Comparison of ENCODE assay signal across 9 cellular contexts in the genomic region with DNA sequence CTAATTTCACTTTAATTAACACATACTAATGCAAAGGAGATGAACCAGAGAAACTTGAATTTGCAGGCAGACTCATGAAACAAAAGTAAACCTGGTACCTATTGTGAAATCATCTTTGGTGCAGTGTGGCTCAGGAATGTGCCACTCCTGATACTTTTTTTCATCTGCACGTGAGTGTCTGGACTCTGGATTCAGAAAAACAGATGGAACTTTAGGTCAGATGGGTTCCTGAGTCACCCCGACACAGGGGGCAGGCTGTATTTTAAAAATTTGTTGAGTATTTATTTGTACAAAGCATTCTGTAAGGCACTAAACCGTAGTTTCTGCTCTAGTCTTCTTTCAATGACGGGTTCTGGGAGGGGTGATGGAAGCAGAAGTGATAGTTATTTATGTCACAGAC. TPM values are rescaled to one million over a fixed set of nuclear protein-coding genes. Genes with fewer than 3 reads are reported as not detected.
A peak's percentile ranks its signal among the peaks of the same experiment; 100 is the strongest.
DNase-seq lines count a peak whose midpoint lies in the region; ATAC-seq and TF ChIP-seq lines count a peak whose summit lies in the region.
"Had no signal": no experiment of that assay in that cellular context is flagged by ENCODE, and none has a peak within 500 bp of the region (broad histone marks: within the 10 kb centered on the region; RNA-seq: fewer than 3 reads in every experiment).

No MANE protein-coding gene starts in this region.

- H3K4me3 Mint-ChIP-seq in GM23338 = no peak overlapping the region
- H3K4me3 Mint-ChIP-seq in natural killer cell treated with Interleukin-12 subunit alpha and Interleukin-12 subunit beta and Interleukin-15 and Interleukin-18, amount 100 ng/mL, for 72 hours = no peak overlapping the region

- H3K4me3 ChIP-seq in GM23338 (no peak overlapping the region), fibroblast of villous mesenchyme (ENCODE audit: low read depth, low read length) (no peak overlapping the region), skeletal muscle cell (ENCODE audit: low read depth, low read length) (no peak overlapping the region)

- no peaks in the 10 kb centered on the region; the same call in 2 of the 3 replicates for H3K9me3 Mint-ChIP-seq in GM23338
- H3K9me3 Mint-ChIP-seq in natural killer cell treated with Interleukin-12 subunit alpha and Interleukin-12 subunit beta and Interleukin-15 and Interleukin-18, amount 100 ng/mL, for 72 hours = no peaks in the 10 kb centered on the region

- H3K4me2 ChIP-seq in GM23338 = 0 out of 2 replicates have a peak overlapping the region, but pooled peaks have one; percentile 51

- H3K27me3 Mint-ChIP-seq in GM23338 (ENCODE audit: insufficient read depth, low read depth, poor library complexity) = peaks cover 60% of the 10 kb centered on the region
- peaks cover 14 to 22% of the 10 kb centered on the region in 2 donors for H3K27me3 Mint-ChIP-seq in natural killer cell treated with Interleukin-12 subunit alpha and Interleukin-12 subunit beta and Interleukin-15 and Interleukin-18, amount 100 ng/mL, for 72 hours

- ATAC-seq in GM23338 (no peak), SK-N-SH treated with all-trans-retinoic acid at 6 μM for 48 hours (peak; percentile 17; the same call in 2 of the 3 replicates), HG03108 (IDR thresholded peaks at IDR 0.05; ENCODE audit: unreplicated experiment) (no peak)
- no peak for ATAC-seq in natural killer cell treated with Interleukin-12 subunit alpha and Interleukin-12 subunit beta and Interleukin-15 and Interleukin-18, amount 100 ng/mL, for 72 hours

- TF ChIP-seq CTCF in GM23338 (conservative IDR thresholded peaks at IDR 0.05; ENCODE audit: low read depth in 2 of 2) (no peak), fibroblast of villous mesenchyme (IDR thresholded peaks at IDR 0.05; ENCODE audit: insufficient read depth, low read depth, low read length) (no peak)

- H3K27me3 ChIP-seq in GM23338 (ENCODE audit: insufficient read depth) = peaks cover 57% of the 10 kb centered on the region

- no peak overlapping the region for H2AFZ ChIP-seq in GM23338

- no peaks in the 10 kb centered on the region for H3K9me2 ChIP-seq in GM23338 (ENCODE audit: insufficient read depth)

- H3K27ac ChIP-seq in GM23338 (ENCODE audit: low read depth) = no peak overlapping the region

- H3K4me1 Mint-ChIP-seq in GM23338 = peaks cover 21% of the 10 kb centered on the region
- peaks cover 0 to 4% of the 10 kb centered on the region in 2 donors for H3K4me1 Mint-ChIP-seq in natural killer cell treated with Interleukin-12 subunit alpha and Interleukin-12 subunit beta and Interleukin-15 and Interleukin-18, amount 100 ng/mL, for 72 hours (ENCODE audit: low read depth in 2 of 2)

- no peaks in the 10 kb centered on the region for H3K36me3 ChIP-seq in GM23338 (ENCODE audit: insufficient read depth)

- no peaks in the 10 kb centered on the region for H4K20me1 ChIP-seq in GM23338 (replicated peaks; ENCODE audit: insufficient read depth)

- H3K79me2 ChIP-seq in GM23338 (replicated peaks; ENCODE audit: insufficient read depth) = no peaks in the 10 kb centered on the region

- H3K27ac Mint-ChIP-seq in GM23338 = no peak overlapping the region
- no peak overlapping the region for H3K27ac Mint-ChIP-seq in natural killer cell treated with Interleukin-12 subunit alpha and Interleukin-12 subunit beta and Interleukin-15 and Interleukin-18, amount 100 ng/mL, for 72 hours

- H3K36me3 Mint-ChIP-seq in GM23338 (ENCODE audit: low read depth) = no peaks in the 10 kb centered on the region
- no peaks in the 10 kb centered on the region for H3K36me3 Mint-ChIP-seq in natural killer cell treated with Interleukin-12 subunit alpha and Interleukin-12 subunit beta and Interleukin-15 and Interleukin-18, amount 100 ng/mL, for 72 hours

- no peaks in the 10 kb centered on the region for H3F3A ChIP-seq in GM23338 (replicated peaks; ENCODE audit: low read depth)

- DNase-seq in GM23338 (ENCODE audit: low spot score) (no peak), fibroblast of villous mesenchyme (ENCODE audit: low read depth) (peak; percentile 74), skeletal muscle cell (ENCODE audit: low read depth) (peak; percentile 55), NCI-H1105 (lab: John Stamatoyannopoulos, UW) (no peak), NCI-H2171 treated with DMSO at 0.1 percent for 48 hours (lab: John Stamatoyannopoulos, UW) (no peak)
- no peak for DNase-seq in natural killer cell treated with Interleukin-12 subunit alpha and Interleukin-12 subunit beta and Interleukin-15 and Interleukin-18, amount 100 ng/mL, for 72 hours (ENCODE audit: low spot score)
- DNase-seq: NCI-H2227 treated with DMSO at 0.1 percent for 48 hours had no signal

- H3K4me1 ChIP-seq in GM23338 (ENCODE audit: insufficient read depth) = peaks cover 8% of the 10 kb centered on the region

TF ChIP-seq in GM23338, 12 proteins besides CTCF, POLR2A, EP300 and RAD21 (continues in another document):
- TF ChIP-seq POLR2AphosphoS5 (IDR thresholded peaks at IDR 0.05; ENCODE audit: low read depth) (no peak), STAT1 (IDR thresholded peaks at IDR 0.05; ENCODE audit: unreplicated experiment) (no peak), EZH2phosphoT487 (IDR thresholded peaks at IDR 0.05; ENCODE audit: unreplicated experiment) (no peak), EZH2 (IDR thresholded peaks at IDR 0.05; ENCODE audit: low read depth, unreplicated experiment) (no peak)
- TF ChIP-seq, protein P1, sequence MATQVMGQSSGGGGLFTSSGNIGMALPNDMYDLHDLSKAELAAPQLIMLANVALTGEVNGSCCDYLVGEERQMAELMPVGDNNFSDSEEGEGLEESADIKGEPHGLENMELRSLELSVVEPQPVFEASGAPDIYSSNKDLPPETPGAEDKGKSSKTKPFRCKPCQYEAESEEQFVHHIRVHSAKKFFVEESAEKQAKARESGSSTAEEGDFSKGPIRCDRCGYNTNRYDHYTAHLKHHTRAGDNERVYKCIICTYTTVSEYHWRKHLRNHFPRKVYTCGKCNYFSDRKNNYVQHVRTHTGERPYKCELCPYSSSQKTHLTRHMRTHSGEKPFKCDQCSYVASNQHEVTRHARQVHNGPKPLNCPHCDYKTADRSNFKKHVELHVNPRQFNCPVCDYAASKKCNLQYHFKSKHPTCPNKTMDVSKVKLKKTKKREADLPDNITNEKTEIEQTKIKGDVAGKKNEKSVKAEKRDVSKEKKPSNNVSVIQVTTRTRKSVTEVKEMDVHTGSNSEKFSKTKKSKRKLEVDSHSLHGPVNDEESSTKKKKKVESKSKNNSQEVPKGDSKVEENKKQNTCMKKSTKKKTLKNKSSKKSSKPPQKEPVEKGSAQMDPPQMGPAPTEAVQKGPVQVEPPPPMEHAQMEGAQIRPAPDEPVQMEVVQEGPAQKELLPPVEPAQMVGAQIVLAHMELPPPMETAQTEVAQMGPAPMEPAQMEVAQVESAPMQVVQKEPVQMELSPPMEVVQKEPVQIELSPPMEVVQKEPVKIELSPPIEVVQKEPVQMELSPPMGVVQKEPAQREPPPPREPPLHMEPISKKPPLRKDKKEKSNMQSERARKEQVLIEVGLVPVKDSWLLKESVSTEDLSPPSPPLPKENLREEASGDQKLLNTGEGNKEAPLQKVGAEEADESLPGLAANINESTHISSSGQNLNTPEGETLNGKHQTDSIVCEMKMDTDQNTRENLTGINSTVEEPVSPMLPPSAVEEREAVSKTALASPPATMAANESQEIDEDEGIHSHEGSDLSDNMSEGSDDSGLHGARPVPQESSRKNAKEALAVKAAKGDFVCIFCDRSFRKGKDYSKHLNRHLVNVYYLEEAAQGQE (IDR thresholded peaks at IDR 0.05; ENCODE audit: unreplicated experiment) = no peak

TF ChIP-seq in SK-N-SH treated with all-trans-retinoic acid at 6 μM for 48 hours, 23 proteins besides CTCF, POLR2A, EP300 and RAD21:
- no peak for TF ChIP-seq ZNF70 (CRISPR knock-in tag; IDR thresholded peaks at IDR 0.05)
- TF ChIP-seq SNAI2 (CRISPR knock-in tag; IDR thresholded peaks at IDR 0.05) = no peak
- no peak for TF ChIP-seq ARNTL (CRISPR knock-in tag; IDR thresholded peaks at IDR 0.05; ENCODE audit: borderline replicate concordance, low read depth)
- TF ChIP-seq OSR1 (CRISPR knock-in tag; IDR thresholded peaks at IDR 0.05) = no peak
- no peak for TF ChIP-seq BACH2 (CRISPR knock-in tag; IDR thresholded peaks at IDR 0.05; ENCODE audit: borderline replicate concordance)
- no peak for TF ChIP-seq ZFP3 (CRISPR knock-in tag; IDR thresholded peaks at IDR 0.05)
- no peak for TF ChIP-seq RARB (CRISPR knock-in tag; IDR thresholded peaks at IDR 0.05)
- TF ChIP-seq ZNF8 (CRISPR knock-in tag; IDR thresholded peaks at IDR 0.05) = no peak
- no peak for TF ChIP-seq TCF4 (CRISPR knock-in tag; IDR thresholded peaks at IDR 0.05; ENCODE audit: borderline replicate concordance)
- TF ChIP-seq CSDC2 (CRISPR knock-in tag; IDR thresholded peaks at IDR 0.05) = no peak
- no peak for TF ChIP-seq ZNF565 (CRISPR knock-in tag; conservative IDR thresholded peaks at IDR 0.05; ENCODE audit: low read depth)
- no peak for TF ChIP-seq ISL1 (CRISPR knock-in tag; IDR thresholded peaks at IDR 0.05)
- TF ChIP-seq, protein P2, sequence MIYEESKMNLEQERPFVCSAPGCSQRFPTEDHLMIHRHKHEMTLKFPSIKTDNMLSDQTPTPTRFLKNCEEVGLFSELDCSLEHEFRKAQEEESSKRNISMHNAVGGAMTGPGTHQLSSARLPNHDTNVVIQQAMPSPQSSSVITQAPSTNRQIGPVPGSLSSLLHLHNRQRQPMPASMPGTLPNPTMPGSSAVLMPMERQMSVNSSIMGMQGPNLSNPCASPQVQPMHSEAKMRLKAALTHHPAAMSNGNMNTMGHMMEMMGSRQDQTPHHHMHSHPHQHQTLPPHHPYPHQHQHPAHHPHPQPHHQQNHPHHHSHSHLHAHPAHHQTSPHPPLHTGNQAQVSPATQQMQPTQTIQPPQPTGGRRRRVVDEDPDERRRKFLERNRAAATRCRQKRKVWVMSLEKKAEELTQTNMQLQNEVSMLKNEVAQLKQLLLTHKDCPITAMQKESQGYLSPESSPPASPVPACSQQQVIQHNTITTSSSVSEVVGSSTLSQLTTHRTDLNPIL (CRISPR knock-in tag; IDR thresholded peaks at IDR 0.05; ENCODE audit: low read depth) = no peak
- no peak for TF ChIP-seq ZC3H10 (CRISPR knock-in tag; IDR thresholded peaks at IDR 0.05)
- TF ChIP-seq TOX (CRISPR knock-in tag; IDR thresholded peaks at IDR 0.05; ENCODE audit: borderline replicate concordance) = no peak
- no peak for TF ChIP-seq GLIS3 (CRISPR knock-in tag; IDR thresholded peaks at IDR 0.05)

RNA-seq across cellular contexts. Expression of a gene that starts 52.2 kb away (rescaled TPM):
- 23.8 and 28.4 TPM in 2 replicates for total RNA-seq in GM23338 (2014; rRNA removed; shearing (Covaris generic))
- 15.0 and 21.4 TPM in 2 replicates for polyA plus RNA-seq in GM23338 (2016; fragmentation: Nextera tagmentation; extraction: Ambion mirVana)
- 39.6 and 63.0 TPM in 2 replicates for total RNA-seq in fibroblast of villous mesenchyme
- 10 to 100 TPM; 51.0 to 58.9 TPM for total RNA-seq in natural killer cell treated with Interleukin-12 subunit alpha and Interleukin-12 subunit beta and Interleukin-15 and Interleukin-18, amount 100 ng/mL, for 72 hours

Comparison
In these comparisons a context has a peak if more than half of its experiments do, and no peak if none do; other contexts are left out.
1. DNase-seq: peak in fibroblast of villous mesenchyme (single experiment) and skeletal muscle cell (single experiment); none in GM23338 (single experiment), natural killer cell treated with Interleukin-12 subunit alpha and Interleukin-12 subunit beta and Interleukin-15 and Interleukin-18, amount 100 ng/mL, for 72 hours (single experiment), NCI-H1105 (single experiment) and NCI-H2171 treated with DMSO at 0.1 percent for 48 hours (single experiment).